ENCODE assay signal across 10 cellular contexts in the genomic region with DNA sequence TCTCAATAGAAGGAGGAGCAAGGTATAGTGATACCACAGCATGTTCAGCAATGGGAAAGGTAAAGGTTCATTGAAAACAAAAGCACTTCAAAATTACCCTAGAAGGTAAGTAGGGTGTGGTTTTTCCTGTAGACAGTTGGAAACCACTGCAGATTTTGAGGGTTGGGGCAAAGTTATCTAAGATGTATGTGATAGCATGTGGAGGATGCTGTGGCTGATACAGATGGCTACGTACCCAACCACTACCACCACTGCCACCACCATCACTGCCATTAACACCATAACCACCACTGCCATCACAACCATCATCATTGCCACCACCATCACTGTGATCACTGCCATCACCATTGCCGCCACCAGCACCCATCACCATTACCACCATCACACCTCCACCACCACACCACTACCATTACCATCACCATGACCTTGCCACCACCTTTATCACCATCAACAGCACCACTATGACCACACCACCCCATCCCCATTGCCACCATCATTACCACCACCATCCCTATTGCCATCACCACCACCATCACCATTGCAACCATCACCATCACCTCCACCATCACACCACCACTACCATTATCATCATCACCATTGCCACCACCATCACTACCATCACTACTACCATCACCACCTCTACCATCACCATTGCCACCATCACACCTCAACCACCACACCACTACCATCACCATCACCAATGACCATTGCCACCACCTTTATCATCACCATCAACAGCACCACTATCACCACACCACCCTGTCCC. TPM values are rescaled to one million over a fixed set of nuclear protein-coding genes. Genes with fewer than 3 reads are reported as not detected.
A peak's percentile ranks its signal among the peaks of the same experiment; 100 is the strongest.
DNase-seq lines count a peak whose midpoint lies in the region; ATAC-seq, FAIRE-seq and TF ChIP-seq lines count a peak whose summit lies in the region.
"Had no signal": no experiment of that assay in that cellular context is flagged by ENCODE, and none has a peak within 500 bp of the region (broad histone marks: within the 10 kb centered on the region; RNA-seq: fewer than 3 reads in every experiment).

No MANE protein-coding gene starts in this region.

- WGBS in GM12878 (ENCODE audit: insufficient coverage, insufficient replicate concordance, low lambda C conversion rate, missing lambda C conversion rate), result 71% methylated on average over 2 of the region's 2 CpGs

- FAIRE-seq in HTR-8/SVneo (lab: Jason Lieb, UNC), result peak; percentile 98
- FAIRE-seq in GM12878 (lab: Jason Lieb, UNC), result peak; percentile 41

- TF ChIP-seq EP300 in GM12878 (IDR thresholded peaks at IDR 0.05; ENCODE audit: borderline replicate concordance in 1 of 2, control insufficient read depth in 1 of 2, low read depth in 2 of 2, low read length in 2 of 2), result no peak

- H3K27me3 ChIP-seq in CD4-positive, alpha-beta memory T cell (ENCODE audit: insufficient read depth, low read length), result no peaks in the 10 kb centered on the region
- no peaks in the 10 kb centered on the region for H3K27me3 ChIP-seq in GM12878 (replicated peaks in 1 of 2; ENCODE audit: control insufficient read depth in 2 of 2, insufficient read depth in 2 of 2, low read length in 1 of 2)

- peak overlapping the region in 1 of 2 donors; percentile 24 for H3K4me3 ChIP-seq in CD4-positive, alpha-beta memory T cell (ENCODE audit: low read length in 2 of 2)
- H3K4me3 ChIP-seq in GM12878, result no peak overlapping the region

- peak overlapping the region; percentile 36 for H3K27ac ChIP-seq in CD4-positive, alpha-beta memory T cell (ENCODE audit: low read depth, low read length)
- H3K27ac ChIP-seq in GM12878 (ENCODE audit: control insufficient read depth, insufficient read depth), result no peak overlapping the region; the same call in 1 of the 2 replicates

- TF ChIP-seq RAD21 in GM12878 (IDR thresholded peaks at IDR 0.05; ENCODE audit: insufficient read depth, low read depth, low read length), result no peak

- H3K79me2 ChIP-seq in GM12878 (ENCODE audit: control insufficient read depth, insufficient read depth, low read length), result peaks cover 20% of the 10 kb centered on the region

- BruUV-seq in GM12878 (replicated peaks; lab: Mats Ljungman, UMichigan), result no TSS peak

- peak overlapping the region; percentile 79 to 97 (median 94) for H3K4me3 Mint-ChIP-seq in CD4-positive, alpha-beta memory T cell
- peak overlapping the region; percentile 94 for H3K4me3 Mint-ChIP-seq in natural killer cell

- no peaks in the 10 kb centered on the region for H4K20me1 ChIP-seq in GM12878 (ENCODE audit: control insufficient read depth, insufficient read depth)

- H3K36me3 Mint-ChIP-seq in CD4-positive, alpha-beta memory T cell, result peaks cover 21 to 29% of the 10 kb centered on the region in 2 donors
- no peaks in the 10 kb centered on the region for H3K36me3 Mint-ChIP-seq in natural killer cell

- TF ChIP-seq CTCF in GM12878 (IDR thresholded peaks at IDR 0.05 in 2 of 3, conservative IDR thresholded peaks at IDR 0.05 in 1 of 3; ENCODE audit: control insufficient read depth in 2 of 3, extremely low read depth in 1 of 3, insufficient read depth in 1 of 3, low read depth in 3 of 3, low read length in 3 of 3) (no peak), natural killer cell (IDR thresholded peaks at IDR 0.05) (no peak)

- CTCF ChIA-PET in CD4-positive, alpha-beta memory T cell (lab: Charles Lee; ENCODE audit: partially characterized antibody), result interaction anchor here (0.9 to 16.2 kb wide), 6 partner anchors 11 to 60 kb away, joined by 3 to 267 read pairs (median 4); a partner anchor contains a TSS
- CTCF ChIA-PET in GM12878 (lab: Yijun Ruan, JAX), result interaction anchor here (1.0 to 3.4 kb wide), 3 partner anchors 8 to 17 kb away, joined by 5 to 37 read pairs (median 26); no protein-coding TSS in a partner anchor

- peaks cover 31% of the 10 kb centered on the region for H3K4me1 ChIP-seq in CD4-positive, alpha-beta memory T cell (ENCODE audit: insufficient read depth, low read length)
- peaks cover 20% of the 10 kb centered on the region for H3K4me1 ChIP-seq in GM12878 (ENCODE audit: control insufficient read depth, insufficient read depth, low read length)

- H3K36me3 ChIP-seq in CD4-positive, alpha-beta memory T cell (ENCODE audit: insufficient read depth, low read length), result peaks cover 6% of the 10 kb centered on the region
- H3K36me3 ChIP-seq in GM12878 (ENCODE audit: control insufficient read depth in 2 of 2, insufficient read depth in 2 of 2, low read length in 1 of 2), result no peaks in the 10 kb centered on the region

- ATAC-seq in GM12878, result no peak
- peak in 1 of 3 donors; percentile 12 for ATAC-seq in natural killer cell
- no peak for ATAC-seq in GM19452 (IDR thresholded peaks at IDR 0.05; ENCODE audit: unreplicated experiment)

- SMC1A ChIA-PET in GM12878 (lab: Charles Lee; ENCODE audit: uncharacterized antibody, unreplicated experiment), result interaction anchor here (1.1 to 6.0 kb wide), 4 partner anchors 9 to 16 kb away, joined by 3 to 52 read pairs (median 28); no protein-coding TSS in a partner anchor

- no peak overlapping the region for H2AFZ ChIP-seq in GM12878 (ENCODE audit: control insufficient read depth, low read depth, low read length)

- peak; percentile 74 to 84 (median 78) for DNase-seq in CD4-positive, alpha-beta memory T cell
- no peak for DNase-seq in HTR-8/SVneo (ENCODE audit: insufficient read length, low spot score)
- no peak for DNase-seq in GM12878 (ENCODE audit: low read depth, low spot score)
- peak; percentile 44 for DNase-seq in natural killer cell
- DNase-seq in NCI-H128 (lab: John Stamatoyannopoulos, UW; ENCODE audit: unreplicated experiment), result no peak
- no peak for DNase-seq in hippocampal formation (lab: John Stamatoyannopoulos, UW)
- DNase-seq in NCI-H1930 (lab: John Stamatoyannopoulos, UW), result no peak
- DNase-seq: NCI-H1048, NCI-H748 treated with DMSO at 0.1 percent for 48 hours had no signal

- no peak overlapping the region for H3K9ac ChIP-seq in GM12878 (ENCODE audit: control insufficient read depth, insufficient read depth, low read length)

- in situ Hi-C loops in GM12878 (cut with MboI), result no loop called here

- H3K4me1 Mint-ChIP-seq in CD4-positive, alpha-beta memory T cell, result peaks cover 35 to 55% (median 40%) of the 10 kb centered on the region in 4 donors
- H3K4me1 Mint-ChIP-seq in natural killer cell, result peaks cover 30 to 51% of the 10 kb centered on the region in 2 donors

- 0 out of 2 replicates have a peak overlapping the region, but pooled peaks have one; percentile 62 for H3K4me2 ChIP-seq in GM12878 (ENCODE audit: control insufficient read depth, insufficient read depth)

- peak overlapping the region; percentile 88 to 97 (median 91) for H3K27ac Mint-ChIP-seq in CD4-positive, alpha-beta memory T cell
- peak overlapping the region; percentile 85 to 86 for H3K27ac Mint-ChIP-seq in natural killer cell

- H3K9me3 ChIP-seq in CD4-positive, alpha-beta memory T cell (ENCODE audit: control insufficient read depth in 1 of 2, low read length in 2 of 2), result peaks cover 0 to 9% of the 10 kb centered on the region in 2 donors
- H3K9me3 ChIP-seq in GM12878 (replicated peaks; ENCODE audit: control insufficient read depth, insufficient read depth, low read length), result no peaks in the 10 kb centered on the region; the same call in 2 of the 3 replicates

- peaks cover 0 to 17% (median 4%) of the 10 kb centered on the region in 8 donors for H3K9me3 Mint-ChIP-seq in CD4-positive, alpha-beta memory T cell
- H3K9me3 Mint-ChIP-seq in natural killer cell, result peaks cover 12 to 13% of the 10 kb centered on the region in 2 donors

- RAD21 ChIA-PET in GM12878 (lab: Charles Lee; ENCODE audit: unreplicated experiment), result interaction anchor here (0.8 to 3.6 kb wide), 3 partner anchors 11 to 21 kb away, joined by 3 to 28 read pairs (median 5); no protein-coding TSS in a partner anchor

- intact Hi-C loops in CD4-positive, alpha-beta memory T cell (cut with micrococcal nuclease), result loop anchor here (1.0 kb wide), 2 partner anchors 11 to 16 kb away; no protein-coding TSS in a partner anchor
- intact Hi-C loops in GM12878 (cut with micrococcal nuclease; ENCODE audit: unreplicated experiment) (no loop called here), natural killer cell (cut with micrococcal nuclease) (loop anchor here (5.0 kb wide), 1 partner anchor 127 kb away; no protein-coding TSS in a partner anchor)

- no peaks in the 10 kb centered on the region for H3K27me3 Mint-ChIP-seq in CD4-positive, alpha-beta memory T cell
- H3K27me3 Mint-ChIP-seq in natural killer cell (ENCODE audit: low read depth in 2 of 2), result no peaks in the 10 kb centered on the region

- POLR2A ChIA-PET in CD4-positive, alpha-beta memory T cell (lab: Charles Lee; ENCODE audit: partially characterized antibody), result interaction anchor here (0.7 to 6.7 kb wide), 11 partner anchors 10 to 127 kb away, joined by 3 to 221 read pairs (median 54); a partner anchor contains a TSS
- POLR2A ChIA-PET in GM12878 (lab: Charles Lee), result interaction anchor here (3.4 to 5.2 kb wide), 2 partner anchors 11 to 20 kb away, joined by 22 to 71 read pairs; no protein-coding TSS in a partner anchor

- peak; percentile 42; the same call in 1 of the 2 replicates for TF ChIP-seq POLR2A in GM12878 (IDR thresholded peaks at IDR 0.05; ENCODE audit: low read depth, low read length)

RNA-seq across cellular contexts. Expression of a gene that starts 3.7 kb away (rescaled TPM):
- total RNA-seq in CD4-positive, alpha-beta memory T cell, result 1,000 to 10,000 TPM; 1,218 to 1,245 TPM
- 1,000 to 10,000 TPM; 5,559 to 6,561 TPM for polyA plus RNA-seq in CD4-positive, alpha-beta memory T cell
- total RNA-seq in GM12878 (2013; cell fraction: nucleolus; rRNA removed), result 67.1 and 76.3 TPM in 2 replicates
- total RNA-seq in GM12878 (2014; rRNA removed) (3,507 and 4,221 TPM in 2 replicates), GM12878 (2014; rRNA removed; fragmentation: Illumina TruSeq; extraction: Trizol) (4,753 and 4,822 TPM in 2 replicates), GM12878 (2021) (2,058 and 2,139 TPM in 2 replicates), natural killer cell (1,000 to 10,000 TPM; 1,247 to 1,683 (median 1,557) TPM)
- 6,013 TPM for polyA plus RNA-seq in GM12878 (2011; ENCODE audit: low read depth)
- polyA plus RNA-seq in GM12878 (2011; rRNA removed) (1,406 and 1,750 TPM in 2 replicates), GM12878 (2014; fragmentation: Illumina TruSeq; extraction: Trizol) (3,467 and 4,619 TPM in 2 replicates), GM12878 (2014; fragmentation: Nextera tagmentation; extraction: Ambion mirVana) (1,000 to 10,000 TPM; 2,817 to 3,116 TPM), GM12878 (2014; rRNA removed) (3,894 and 4,860 TPM in 2 replicates), GM12878 (2016; fragmentation: Nextera tagmentation; extraction: Ambion mirVana) (1,000 to 10,000 TPM; 3,322 to 3,441 TPM)
- polyA plus RNA-seq in GM12878 (2011; cell fraction: cytosol; rRNA removed), result 3,271 and 3,283 TPM in 2 replicates
- 1,725 and 2,378 TPM in 2 replicates for polyA plus RNA-seq in GM12878 (2011; cell fraction: nucleus; rRNA removed)
- 2,269 and 3,344 TPM in 2 replicates for polyA plus RNA-seq in GM12878 (2012)
- polyA minus RNA-seq in GM12878 (2011; rRNA and poly(A)+ RNA removed), result 292 and 578 TPM in 2 replicates
- 348 and 356 TPM in 2 replicates for polyA minus RNA-seq in GM12878 (2011; cell fraction: cytosol; rRNA and poly(A)+ RNA removed)
- polyA minus RNA-seq in GM12878 (2011; cell fraction: nucleus; rRNA and poly(A)+ RNA removed), result 66.1 and 66.3 TPM in 2 replicates

RNA-seq across cellular contexts. Expression of a gene that starts 28.2 kb away (rescaled TPM):
- 10 to 100 TPM; 83.3 to 90.7 TPM for total RNA-seq in CD4-positive, alpha-beta memory T cell
- 10 to 100 TPM; 67.1 to 81.2 TPM for polyA plus RNA-seq in CD4-positive, alpha-beta memory T cell
- total RNA-seq in GM12878 (2013; cell fraction: nucleolus; rRNA removed), result 17.5 and 20.8 TPM in 2 replicates
- total RNA-seq in GM12878 (2014; rRNA removed) (7.6 and 9.8 TPM in 2 replicates), GM12878 (2014; rRNA removed; fragmentation: Illumina TruSeq; extraction: Trizol) (4.7 and 5.1 TPM in 2 replicates), GM12878 (2021) (5.0 and 5.7 TPM in 2 replicates), natural killer cell (1 to 10 TPM; 1.4 to 6.3 (median 6.3) TPM)
- 0.21 TPM for polyA plus RNA-seq in GM12878 (2011; ENCODE audit: low read depth)
- polyA plus RNA-seq in GM12878 (2011; rRNA removed) (1.9 and 2.0 TPM in 2 replicates), GM12878 (2014; fragmentation: Illumina TruSeq; extraction: Trizol) (5.2 and 5.3 TPM in 2 replicates), GM12878 (2014; fragmentation: Nextera tagmentation; extraction: Ambion mirVana) (1 to 10 TPM; 1.4 to 2.3 TPM), GM12878 (2014; rRNA removed) (6.1 and 6.6 TPM in 2 replicates), GM12878 (2016; fragmentation: Nextera tagmentation; extraction: Ambion mirVana) (1 to 10 TPM; 3.0 to 3.1 TPM)
- 1.8 and 2.0 TPM in 2 replicates for polyA plus RNA-seq in GM12878 (2011; cell fraction: cytosol; rRNA removed)
- polyA plus RNA-seq in GM12878 (2011; cell fraction: nucleus; rRNA removed), result 3.2 and 3.3 TPM in 2 replicates
- 0.39 and 0.49 TPM in 2 replicates for polyA plus RNA-seq in GM12878 (2012)
- 3.1 TPM in 2 replicates for polyA minus RNA-seq in GM12878 (2011; rRNA and poly(A)+ RNA removed)
- polyA minus RNA-seq in GM12878 (2011; cell fraction: cytosol; rRNA and poly(A)+ RNA removed), result 1.4 TPM in 1 of 2 replicates, not detected in the other
- polyA minus RNA-seq in GM12878 (2011; cell fraction: nucleus; rRNA and poly(A)+ RNA removed), result 3.4 and 3.9 TPM in 2 replicates

Comparison
In these comparisons a context has a peak if more than half of its experiments do, and no peak if none do; other contexts are left out.
1. DNase-seq: peak in CD4-positive, alpha-beta memory T cell (5 of 5) and natural killer cell (single experiment); none in HTR-8/SVneo (single experiment), GM12878 (single experiment), NCI-H128 (single experiment), hippocampal formation (0 of 2) and NCI-H1930 (0 of 2).